ENCODE assay signal across 1 cellular context in the genomic region with DNA sequence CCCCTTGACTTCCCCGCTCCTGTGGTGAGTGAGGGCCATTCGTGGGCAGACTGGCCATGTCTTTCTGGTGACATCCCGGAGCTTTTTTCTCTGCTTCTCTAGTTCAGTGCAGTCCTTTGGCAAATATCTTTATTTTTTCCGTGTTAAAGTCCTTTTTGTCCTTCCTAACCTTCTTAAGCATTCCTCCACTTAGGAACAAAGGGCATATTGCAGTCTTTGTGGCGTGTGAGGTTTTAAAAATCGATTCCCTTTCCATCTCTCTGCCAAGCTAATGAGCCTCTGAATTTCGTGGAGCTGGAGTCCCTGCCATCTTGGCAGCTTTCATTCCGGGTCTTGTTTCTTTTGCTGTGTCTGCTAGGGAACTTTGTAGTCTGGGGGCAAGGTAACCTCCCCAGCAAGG.
TF ChIP-seq lines count a peak whose summit lies in the region.

No MANE protein-coding gene starts in this region.

TF ChIP-seq in liver, 16 proteins besides CTCF, POLR2A, EP300 and RAD21 (continued from another document):
- TF ChIP-seq, protein P1, sequence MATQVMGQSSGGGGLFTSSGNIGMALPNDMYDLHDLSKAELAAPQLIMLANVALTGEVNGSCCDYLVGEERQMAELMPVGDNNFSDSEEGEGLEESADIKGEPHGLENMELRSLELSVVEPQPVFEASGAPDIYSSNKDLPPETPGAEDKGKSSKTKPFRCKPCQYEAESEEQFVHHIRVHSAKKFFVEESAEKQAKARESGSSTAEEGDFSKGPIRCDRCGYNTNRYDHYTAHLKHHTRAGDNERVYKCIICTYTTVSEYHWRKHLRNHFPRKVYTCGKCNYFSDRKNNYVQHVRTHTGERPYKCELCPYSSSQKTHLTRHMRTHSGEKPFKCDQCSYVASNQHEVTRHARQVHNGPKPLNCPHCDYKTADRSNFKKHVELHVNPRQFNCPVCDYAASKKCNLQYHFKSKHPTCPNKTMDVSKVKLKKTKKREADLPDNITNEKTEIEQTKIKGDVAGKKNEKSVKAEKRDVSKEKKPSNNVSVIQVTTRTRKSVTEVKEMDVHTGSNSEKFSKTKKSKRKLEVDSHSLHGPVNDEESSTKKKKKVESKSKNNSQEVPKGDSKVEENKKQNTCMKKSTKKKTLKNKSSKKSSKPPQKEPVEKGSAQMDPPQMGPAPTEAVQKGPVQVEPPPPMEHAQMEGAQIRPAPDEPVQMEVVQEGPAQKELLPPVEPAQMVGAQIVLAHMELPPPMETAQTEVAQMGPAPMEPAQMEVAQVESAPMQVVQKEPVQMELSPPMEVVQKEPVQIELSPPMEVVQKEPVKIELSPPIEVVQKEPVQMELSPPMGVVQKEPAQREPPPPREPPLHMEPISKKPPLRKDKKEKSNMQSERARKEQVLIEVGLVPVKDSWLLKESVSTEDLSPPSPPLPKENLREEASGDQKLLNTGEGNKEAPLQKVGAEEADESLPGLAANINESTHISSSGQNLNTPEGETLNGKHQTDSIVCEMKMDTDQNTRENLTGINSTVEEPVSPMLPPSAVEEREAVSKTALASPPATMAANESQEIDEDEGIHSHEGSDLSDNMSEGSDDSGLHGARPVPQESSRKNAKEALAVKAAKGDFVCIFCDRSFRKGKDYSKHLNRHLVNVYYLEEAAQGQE (IDR thresholded peaks at IDR 0.05), result no peak
- TF ChIP-seq HNF4A (conservative IDR thresholded peaks at IDR 0.05) (peak; percentile 54 to 59), GABPA (IDR thresholded peaks at IDR 0.05 in 1 of 2, conservative IDR thresholded peaks at IDR 0.05 in 1 of 2) (no peak), NR2F2 (IDR thresholded peaks at IDR 0.05) (no peak), FOXA2 (IDR thresholded peaks at IDR 0.05) (no peak), MAX (IDR thresholded peaks at IDR 0.05) (no peak), RXRA (IDR thresholded peaks at IDR 0.05) (peak in 1 of 2 donors; percentile 19), HNF4G (IDR thresholded peaks at IDR 0.05) (peak; percentile 34), JUND (IDR thresholded peaks at IDR 0.05) (no peak), TAF1 (conservative IDR thresholded peaks at IDR 0.05) (no peak), FOXA1 (IDR thresholded peaks at IDR 0.05) (no peak), ATF3 (IDR thresholded peaks at IDR 0.05) (no peak), SP1 (IDR thresholded peaks at IDR 0.05) (peak; percentile 10)
- TF ChIP-seq, protein P2, sequence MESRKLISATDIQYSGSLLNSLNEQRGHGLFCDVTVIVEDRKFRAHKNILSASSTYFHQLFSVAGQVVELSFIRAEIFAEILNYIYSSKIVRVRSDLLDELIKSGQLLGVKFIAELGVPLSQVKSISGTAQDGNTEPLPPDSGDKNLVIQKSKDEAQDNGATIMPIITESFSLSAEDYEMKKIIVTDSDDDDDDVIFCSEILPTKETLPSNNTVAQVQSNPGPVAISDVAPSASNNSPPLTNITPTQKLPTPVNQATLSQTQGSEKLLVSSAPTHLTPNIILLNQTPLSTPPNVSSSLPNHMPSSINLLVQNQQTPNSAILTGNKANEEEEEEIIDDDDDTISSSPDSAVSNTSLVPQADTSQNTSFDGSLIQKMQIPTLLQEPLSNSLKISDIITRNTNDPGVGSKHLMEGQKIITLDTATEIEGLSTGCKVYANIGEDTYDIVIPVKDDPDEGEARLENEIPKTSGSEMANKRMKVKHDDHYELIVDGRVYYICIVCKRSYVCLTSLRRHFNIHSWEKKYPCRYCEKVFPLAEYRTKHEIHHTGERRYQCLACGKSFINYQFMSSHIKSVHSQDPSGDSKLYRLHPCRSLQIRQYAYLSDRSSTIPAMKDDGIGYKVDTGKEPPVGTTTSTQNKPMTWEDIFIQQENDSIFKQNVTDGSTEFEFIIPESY (IDR thresholded peaks at IDR 0.05), result no peak
